ENCODE assay signal across 8 cellular contexts in genomic region chr5:23820764-23821471, GRCh38.
DNase-seq lines count a peak whose midpoint lies in the region; ATAC-seq, FAIRE-seq and TF ChIP-seq lines count a peak whose summit lies in the region.

No MANE protein-coding gene starts in this region.

- no peak overlapping the region for H3K9ac ChIP-seq in SU-DHL-6 (ENCODE audit: low read length)

- CTCF ChIA-PET in activated CD8-positive, alpha-beta memory T cell treated with anti-CD3 and anti-CD28 coated beads, Interleukin-2, amount 10 ng/mL, durations not matched to agents 7 days and 5 days (lab: Charles Lee), result no interaction called here

- TF ChIP-seq CTCF in D721Med (IDR thresholded peaks at IDR 0.05; ENCODE audit: insufficient read depth, missing control alignments), result peak; percentile 51
- TF ChIP-seq CTCF in SU-DHL-6 (IDR thresholded peaks at IDR 0.05; ENCODE audit: insufficient read depth, low read length, poor library complexity, severe bottlenecking), result peak; percentile 39

- no peaks in the 10 kb centered on the region for H3K9me3 ChIP-seq in SU-DHL-6 (ENCODE audit: insufficient read depth, low read length)

- no peak overlapping the region for H3K27ac ChIP-seq in SU-DHL-6 (ENCODE audit: low read depth, low read length)

- H3K36me3 ChIP-seq in SU-DHL-6 (ENCODE audit: low read length), result no peaks in the 10 kb centered on the region

- no peaks in the 10 kb centered on the region for H3K27me3 ChIP-seq in SU-DHL-6 (ENCODE audit: low read length)

- H3K4me2 ChIP-seq in SU-DHL-6 (ENCODE audit: low read depth, low read length, poor library complexity, severe bottlenecking), result no peak overlapping the region

- no peaks in the 10 kb centered on the region for H4K20me1 ChIP-seq in SU-DHL-6 (ENCODE audit: low read depth, low read length)

- H3F3A ChIP-seq in SU-DHL-6 (ENCODE audit: insufficient read depth), result no peaks in the 10 kb centered on the region

- no peaks in the 10 kb centered on the region for H3K9me2 ChIP-seq in SU-DHL-6 (replicated peaks; ENCODE audit: insufficient read depth, low read length)

- H3K36me3 Mint-ChIP-seq in activated CD8-positive, alpha-beta memory T cell treated with anti-CD3 and anti-CD28 coated beads, Interleukin-2, amount 10 ng/mL, durations not matched to agents 7 days and 5 days, result no peaks in the 10 kb centered on the region

- H3K4me1 Mint-ChIP-seq in activated CD8-positive, alpha-beta memory T cell treated with anti-CD3 and anti-CD28 coated beads, Interleukin-2, amount 10 ng/mL, durations not matched to agents 7 days and 5 days, result no peaks in the 10 kb centered on the region

- no peak overlapping the region for H3K4me3 ChIP-seq in SU-DHL-6 (ENCODE audit: insufficient read depth, low read length, poor library complexity, severe bottlenecking)

- H2AFZ ChIP-seq in SU-DHL-6 (ENCODE audit: low read depth, low read length, severe bottlenecking), result peak overlapping the region; percentile 1

- H3K4me3 Mint-ChIP-seq in activated CD8-positive, alpha-beta memory T cell treated with anti-CD3 and anti-CD28 coated beads, Interleukin-2, amount 10 ng/mL, durations not matched to agents 7 days and 5 days, result no peak overlapping the region

- H3K27me3 Mint-ChIP-seq in activated CD8-positive, alpha-beta memory T cell treated with anti-CD3 and anti-CD28 coated beads, Interleukin-2, amount 10 ng/mL, durations not matched to agents 7 days and 5 days, result no peaks in the 10 kb centered on the region

- H3K79me2 ChIP-seq in SU-DHL-6 (ENCODE audit: insufficient read depth, low read length), result no peaks in the 10 kb centered on the region

- peak; percentile 11 for FAIRE-seq in D721Med (lab: Jason Lieb, UNC)

- H3K27ac Mint-ChIP-seq in activated CD8-positive, alpha-beta memory T cell treated with anti-CD3 and anti-CD28 coated beads, Interleukin-2, amount 10 ng/mL, durations not matched to agents 7 days and 5 days, result no peak overlapping the region

- ATAC-seq in activated CD8-positive, alpha-beta memory T cell treated with anti-CD3 and anti-CD28 coated beads, Interleukin-2, amount 10 ng/mL, durations not matched to agents 7 days and 5 days, result no peak
- no peak for ATAC-seq in HG02678 (IDR thresholded peaks at IDR 0.05; ENCODE audit: unreplicated experiment)

- peaks cover 3% of the 10 kb centered on the region for H3K9me3 Mint-ChIP-seq in activated CD8-positive, alpha-beta memory T cell treated with anti-CD3 and anti-CD28 coated beads, Interleukin-2, amount 10 ng/mL, durations not matched to agents 7 days and 5 days (ENCODE audit: low read depth)

- DNase-seq in D721Med (ENCODE audit: insufficient read length, low spot score) (no peak), M059J (ENCODE audit: low read depth) (peak; percentile 32), kidney tubule cell (ENCODE audit: low spot score) (peak; percentile 64), HuH-7.5 (ENCODE audit: low spot score) (no peak), activated gamma-delta T cell (lab: John Stamatoyannopoulos, UW) (no peak)
- DNase-seq in activated CD8-positive, alpha-beta memory T cell treated with anti-CD3 and anti-CD28 coated beads, Interleukin-2, amount 10 ng/mL, durations not matched to agents 7 days and 5 days, result no peak

Comparison
In these comparisons a context has a peak if more than half of its experiments do, and no peak if none do; other contexts are left out.
1. DNase-seq: peak in M059J (single experiment) and kidney tubule cell (single experiment); none in D721Med (single experiment), activated CD8-positive, alpha-beta memory T cell treated with anti-CD3 and anti-CD28 coated beads, Interleukin-2, amount 10 ng/mL, durations not matched to agents 7 days and 5 days (single experiment), HuH-7.5 (single experiment) and activated gamma-delta T cell (single experiment).